Comparison of ENCODE assay signal across 13 cellular contexts in the genomic region with DNA sequence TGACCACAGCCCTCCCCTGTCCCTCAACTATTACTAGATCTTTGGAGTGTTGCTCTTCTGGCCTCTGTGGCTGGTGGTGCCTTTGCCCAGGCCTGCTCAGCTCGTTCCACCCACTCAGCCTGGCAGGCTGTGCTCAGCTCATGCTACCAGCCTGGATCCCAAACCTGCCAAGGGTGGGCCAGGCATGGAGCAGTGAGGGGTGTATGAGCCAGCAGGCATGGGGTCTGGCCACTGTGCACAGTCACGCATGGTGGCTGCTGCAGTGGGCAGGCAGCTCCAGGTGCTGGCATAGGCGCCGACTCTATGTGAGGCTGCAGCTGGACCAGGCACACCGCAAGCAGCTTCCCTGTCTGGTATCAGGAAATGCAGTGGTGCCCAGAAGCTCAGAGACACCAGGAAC.
DNase-seq lines count a peak whose midpoint lies in the region; ATAC-seq and TF ChIP-seq lines count a peak whose summit lies in the region.
"Had no signal": no experiment of that assay in that cellular context is flagged by ENCODE, and none has a peak within 500 bp of the region (broad histone marks: within the 10 kb centered on the region; RNA-seq: fewer than 3 reads in every experiment).

No MANE protein-coding gene starts in this region.

- no peaks in the 10 kb centered on the region for H3K9me3 ChIP-seq in RWPE2 (ENCODE audit: severe bottlenecking)
- H3K9me3 ChIP-seq: A549 had no signal

- intact Hi-C loops in cardiac septum (cut with DNase I) (no loop called here), Right ventricle myocardium superior (cut with DNase I) (no loop called here)

- no peaks in the 10 kb centered on the region for H3K36me3 ChIP-seq in RWPE2 (ENCODE audit: low read depth)

- no peak for ATAC-seq in Right ventricle myocardium superior (ENCODE audit: poor library complexity)
- ATAC-seq in RWPE2 (ENCODE audit: low read depth) = no peak
- ATAC-seq: A549 had no signal

- no peaks in the 10 kb centered on the region for H3K4me1 ChIP-seq in RWPE2 (ENCODE audit: insufficient read depth, poor library complexity, severe bottlenecking)
- H3K4me1 ChIP-seq: A549 had no signal

- no peak overlapping the region for H3K4me3 ChIP-seq in RWPE2 (ENCODE audit: severe bottlenecking)
- H3K4me3 ChIP-seq: A549 had no signal

- H3K27ac ChIP-seq in RWPE2 (ENCODE audit: poor library complexity, severe bottlenecking) = no peak overlapping the region
- H3K27ac ChIP-seq: A549 had no signal

- DNase-seq in cardiac septum (ENCODE audit: low spot score) (peak; percentile 17), Right ventricle myocardium superior (no peak), RWPE2 (ENCODE audit: low spot score) (peak; percentile 40), mesenteric fat pad (ENCODE audit: low spot score) (peak; percentile 77), SKM-1 treated with dmso at 0.1 percent for 144 hours (lab: John Stamatoyannopoulos, UW; ENCODE audit: unreplicated experiment) (no peak), activated gamma-delta T cell (lab: John Stamatoyannopoulos, UW) (no peak), mucosa of gallbladder (ENCODE audit: low spot score) (no peak)
- DNase-seq: CD4-positive, CD25-positive, alpha-beta regulatory T cell; DMS53; GF-D8; HCEC 1CT; HFFc6 had no signal

- peaks cover 12% of the 10 kb centered on the region for H3K27me3 ChIP-seq in RWPE2 (ENCODE audit: insufficient read depth, poor library complexity, severe bottlenecking)

- TF ChIP-seq CTCF in RWPE2 (IDR thresholded peaks at IDR 0.05; ENCODE audit: poor library complexity, severe bottlenecking) = no peak

Comparison
In these comparisons a context has a peak if more than half of its experiments do, and no peak if none do; other contexts are left out.
1. DNase-seq: peak in cardiac septum (single experiment), RWPE2 (single experiment) and mesenteric fat pad (single experiment); none in Right ventricle myocardium superior (single experiment), SKM-1 treated with dmso at 0.1 percent for 144 hours (single experiment), activated gamma-delta T cell (single experiment) and mucosa of gallbladder (single experiment).